ENCODE assay signal across 1 cellular context in genomic region chr3:136752327-136753111, GRCh38.
A peak's percentile ranks its signal among the peaks of the same experiment; 100 is the strongest.
TF ChIP-seq lines count a peak whose summit lies in the region.

TSS of gene STAG1 (minus strand) at chr3:136752378. CDS start at chr3:136630898, 121,480 bp downstream.

TF ChIP-seq in HepG2, 621 proteins besides CTCF, POLR2A, EP300 and RAD21 (continued from another document and continues in another):
- TF ChIP-seq SNAPC4 (CRISPR knock-in tag; IDR thresholded peaks at IDR 0.05) (peak; percentile 16; the same call in 1 of the 2 replicates), ZNF124 (CRISPR knock-in tag; IDR thresholded peaks at IDR 0.05) (peak; percentile 68), ARNT2 (CRISPR knock-in tag; IDR thresholded peaks at IDR 0.05; ENCODE audit: low read depth) (peak; percentile 82; the same call in 1 of the 2 replicates), YEATS4 (CRISPR knock-in tag; IDR thresholded peaks at IDR 0.05; ENCODE audit: borderline replicate concordance) (peak; percentile 89), DDIT3 (CRISPR knock-in tag; IDR thresholded peaks at IDR 0.05) (no peak), SAP130 (CRISPR knock-in tag; IDR thresholded peaks at IDR 0.05; ENCODE audit: low read depth) (peak; percentile 71), ZNF569 (CRISPR knock-in tag; IDR thresholded peaks at IDR 0.05; ENCODE audit: borderline replicate concordance) (no peak), ZNF644 (CRISPR knock-in tag; IDR thresholded peaks at IDR 0.05; ENCODE audit: low read depth) (no peak; the same call in 1 of the 2 replicates), ZNF530 (CRISPR knock-in tag; IDR thresholded peaks at IDR 0.05; ENCODE audit: low read depth) (no peak), JDP2 (CRISPR knock-in tag; IDR thresholded peaks at IDR 0.05; ENCODE audit: borderline replicate concordance) (no peak), SNAPC5 (CRISPR knock-in tag; IDR thresholded peaks at IDR 0.05; ENCODE audit: borderline replicate concordance) (no peak; the same call in 1 of the 2 replicates), MIER3 (CRISPR knock-in tag; IDR thresholded peaks at IDR 0.05; ENCODE audit: borderline replicate concordance) (peak; percentile 78; the same call in 1 of the 2 replicates), SMARCC2 (IDR thresholded peaks at IDR 0.05) (no peak), MXD4 (CRISPR knock-in tag; IDR thresholded peaks at IDR 0.05) (peak; percentile 62; the same call in 1 of the 2 replicates), ZNF629 (CRISPR knock-in tag; conservative IDR thresholded peaks at IDR 0.05) (0 out of 2 replicates have a peak, but pooled peaks have one; percentile 15), ZNF484 (CRISPR knock-in tag; IDR thresholded peaks at IDR 0.05; ENCODE audit: borderline replicate concordance, low read depth) (no peak), ATRX (CRISPR knock-in tag; IDR thresholded peaks at IDR 0.05; ENCODE audit: borderline replicate concordance) (no peak), NR3C1 (CRISPR knock-in tag; IDR thresholded peaks at IDR 0.05) (no peak), ZNF83 (CRISPR knock-in tag; IDR thresholded peaks at IDR 0.05; ENCODE audit: borderline replicate concordance) (no peak), ZNF746 (CRISPR knock-in tag; IDR thresholded peaks at IDR 0.05) (0 out of 2 replicates have a peak, but pooled peaks have one; percentile 47), CENPX (CRISPR knock-in tag; IDR thresholded peaks at IDR 0.05) (no peak), KLF9 (CRISPR knock-in tag; IDR thresholded peaks at IDR 0.05; ENCODE audit: low read depth) (no peak), ZNF672 (CRISPR knock-in tag; IDR thresholded peaks at IDR 0.05) (no peak), ZNF362 (CRISPR knock-in tag; IDR thresholded peaks at IDR 0.05; ENCODE audit: borderline replicate concordance) (peak; percentile 78), HNRNPLL (IDR thresholded peaks at IDR 0.05; ENCODE audit: low read depth, low read length, poor library complexity, severe bottlenecking) (peak; percentile 90), ZNF879 (CRISPR knock-in tag; IDR thresholded peaks at IDR 0.05) (0 out of 2 replicates have a peak, but pooled peaks have one; percentile 57), ATM (IDR thresholded peaks at IDR 0.05; ENCODE audit: borderline replicate concordance) (no peak), NFKBIZ (CRISPR knock-in tag; IDR thresholded peaks at IDR 0.05) (peak; percentile 67), ZNF773 (CRISPR knock-in tag; IDR thresholded peaks at IDR 0.05; ENCODE audit: borderline replicate concordance) (no peak), PPARG (CRISPR knock-in tag; conservative IDR thresholded peaks at IDR 0.05) (peak; percentile 71), RFXANK (CRISPR knock-in tag; IDR thresholded peaks at IDR 0.05) (peak; percentile 53; the same call in 1 of the 2 replicates), BCL6 (CRISPR knock-in tag; IDR thresholded peaks at IDR 0.05) (peak; percentile 70), ZFP36 (IDR thresholded peaks at IDR 0.05; ENCODE audit: borderline replicate concordance, low read depth, low read length, partially characterized antibody) (no peak), NBN (conservative IDR thresholded peaks at IDR 0.05) (no peak), NCOA1 (CRISPR knock-in tag; IDR thresholded peaks at IDR 0.05) (peak; percentile 60; the same call in 1 of the 2 replicates), ZSCAN22 (CRISPR knock-in tag; IDR thresholded peaks at IDR 0.05) (no peak), RAD51 (IDR thresholded peaks at IDR 0.05; ENCODE audit: borderline replicate concordance) (no peak), MAZ (IDR thresholded peaks at IDR 0.05; ENCODE audit: borderline replicate concordance, low read depth, low read length) (peak; percentile 81; the same call in 1 of the 2 replicates), MAZ (CRISPR knock-in tag; IDR thresholded peaks at IDR 0.05; ENCODE audit: low read depth) (peak; percentile 96), HNF4A (CRISPR knock-in tag; IDR thresholded peaks at IDR 0.05) (no peak; the same call in 1 of the 2 replicates), RBAK (CRISPR knock-in tag; IDR thresholded peaks at IDR 0.05) (no peak), CAMTA2 (CRISPR knock-in tag; IDR thresholded peaks at IDR 0.05; ENCODE audit: borderline replicate concordance) (no peak), BCL3 (CRISPR knock-in tag; IDR thresholded peaks at IDR 0.05) (peak; percentile 91; the same call in 1 of the 2 replicates), STAT5B (CRISPR knock-in tag; IDR thresholded peaks at IDR 0.05) (no peak), HIVEP1 (CRISPR knock-in tag; IDR thresholded peaks at IDR 0.05) (peak; percentile 76; the same call in 1 of the 2 replicates), ZNF580 (CRISPR knock-in tag; IDR thresholded peaks at IDR 0.05; ENCODE audit: borderline replicate concordance, low read depth) (peak; percentile 90; the same call in 1 of the 2 replicates), TOE1 (CRISPR knock-in tag; IDR thresholded peaks at IDR 0.05) (0 out of 2 replicates have a peak, but pooled peaks have one; percentile 83), RBM39 (IDR thresholded peaks at IDR 0.05; ENCODE audit: low read depth, low read length, poor library complexity, severe bottlenecking) (peak; percentile 55), AKNA (CRISPR knock-in tag; IDR thresholded peaks at IDR 0.05; ENCODE audit: borderline replicate concordance) (no peak), ZMYM2 (CRISPR knock-in tag; IDR thresholded peaks at IDR 0.05) (peak; percentile 78), ZNF292 (CRISPR knock-in tag; IDR thresholded peaks at IDR 0.05; ENCODE audit: borderline replicate concordance, low read depth) (no peak), ZBTB26 (CRISPR knock-in tag; IDR thresholded peaks at IDR 0.05; ENCODE audit: borderline replicate concordance) (peak; percentile 47), NFE2L1 (CRISPR knock-in tag; IDR thresholded peaks at IDR 0.05; ENCODE audit: borderline replicate concordance) (no peak), ZNF101 (CRISPR knock-in tag; IDR thresholded peaks at IDR 0.05; ENCODE audit: borderline replicate concordance, low read depth) (no peak), THAP11 (CRISPR knock-in tag; IDR thresholded peaks at IDR 0.05) (peak; percentile 83), MAFG (CRISPR knock-in tag; IDR thresholded peaks at IDR 0.05) (no peak), YY1 (IDR thresholded peaks at IDR 0.05; ENCODE audit: insufficient read depth, insufficient replicate concordance, low read depth, low read length) (peak; percentile 92), SMYD3 (CRISPR knock-in tag; IDR thresholded peaks at IDR 0.05) (no peak), EZH2 (conservative IDR thresholded peaks at IDR 0.05; ENCODE audit: low read depth, low read length) (no peak), ZNF446 (CRISPR knock-in tag; IDR thresholded peaks at IDR 0.05) (no peak; the same call in none of the 2 replicates), KDM1A (CRISPR knock-in tag; IDR thresholded peaks at IDR 0.05) (peak; percentile 54; the same call in 1 of the 2 replicates), MATR3 (CRISPR knock-in tag; IDR thresholded peaks at IDR 0.05) (no peak), MEIS2 (CRISPR knock-in tag; IDR thresholded peaks at IDR 0.05) (peak; percentile 70), ZNF30 (CRISPR knock-in tag; IDR thresholded peaks at IDR 0.05) (0 out of 2 replicates have a peak, but pooled peaks have one; percentile 14)
